8 cellular contexts compared by ENCODE assay signal in genomic region chr14:103576371-103577024, GRCh38. TPM values are rescaled to one million over a fixed set of nuclear protein-coding genes. Genes with fewer than 3 reads are reported as not detected.
DNase-seq lines count a peak whose midpoint lies in the region; ATAC-seq, FAIRE-seq and TF ChIP-seq lines count a peak whose summit lies in the region.

No MANE protein-coding gene starts in this region.

- no peak overlapping the region for H2AFZ ChIP-seq in astrocyte (ENCODE audit: low read depth, low read length)

- no peak overlapping the region for H3K4me3 ChIP-seq in A673 (ENCODE audit: low read depth, low read length, poor library complexity, severe bottlenecking)
- H3K4me3 ChIP-seq in astrocyte (ENCODE audit: insufficient read depth, low read depth, low read length) = no peak overlapping the region
- H3K4me3 ChIP-seq in right cardiac atrium (ENCODE audit: low read length) = no peak overlapping the region

- POLR2A ChIA-PET in A673 (lab: Charles Lee; ENCODE audit: low non-redundant PET) = no interaction called here
- POLR2A ChIA-PET in CD4-positive, alpha-beta T cell (lab: Charles Lee) = no interaction called here

- H3K4me1 Mint-ChIP-seq in astrocyte (ENCODE audit: low read depth, unreplicated experiment) = peaks cover 10% of the 10 kb centered on the region
- H3K4me1 Mint-ChIP-seq in CD4-positive, alpha-beta T cell (ENCODE audit: low read depth) = no peaks in the 10 kb centered on the region

- DNase-seq in A673 (ENCODE audit: low spot score) (peak; percentile 93), LoVo (ENCODE audit: low spot score) (peak; percentile 89), astrocyte (ENCODE audit: low read depth) (peak; percentile 74), right cardiac atrium (peak; percentile 95 to 96 (median 96)), renal cortical epithelial cell (ENCODE audit: low read depth) (peak; percentile 95), GDM1 (lab: John Stamatoyannopoulos, UW) (no peak)
- no peak for DNase-seq in CD4-positive, alpha-beta T cell

- intact Hi-C loops in A673 (cut with micrococcal nuclease; ENCODE audit: unreplicated experiment) = loop anchor here (10.0 kb wide), 1 partner anchor 408 kb away; no protein-coding TSS in a partner anchor
- intact Hi-C loops in right cardiac atrium (cut with DNase I) = loop anchor here in 1 of 4 donors (10.0 kb wide), 1 partner anchor 118 kb away; no protein-coding TSS in a partner anchor
- intact Hi-C loops in CD4-positive, alpha-beta T cell (cut with DNase I, micrococcal nuclease) = loop anchor here in 1 of 2 experiments (10.0 kb wide), 1 partner anchor 198 kb away; no protein-coding TSS in a partner anchor

- no peaks in the 10 kb centered on the region for H3K27me3 Mint-ChIP-seq in astrocyte (ENCODE audit: low read depth, unreplicated experiment)
- no peaks in the 10 kb centered on the region for H3K27me3 Mint-ChIP-seq in CD4-positive, alpha-beta T cell

- no TSS peak for BruUV-seq in A673 (replicated peaks; lab: Mats Ljungman, UMichigan)

- H3K27ac Mint-ChIP-seq in astrocyte (ENCODE audit: unreplicated experiment) = no peak overlapping the region
- H3K27ac Mint-ChIP-seq in CD4-positive, alpha-beta T cell = no peak overlapping the region

- H3K36me3 ChIP-seq in A673 (ENCODE audit: insufficient read depth, low read length, poor library complexity, severe bottlenecking) = peaks cover 15% of the 10 kb centered on the region
- H3K36me3 ChIP-seq in astrocyte (ENCODE audit: insufficient read depth, low read length) = peaks cover 23% of the 10 kb centered on the region

- peak; percentile 97 for ATAC-seq in right cardiac atrium
- no peak for ATAC-seq in CD4-positive, alpha-beta T cell (ENCODE audit: poor library complexity)
- no peak for ATAC-seq in HG03565 (IDR thresholded peaks at IDR 0.05; ENCODE audit: unreplicated experiment)

- peaks cover 5% of the 10 kb centered on the region for H3K36me3 Mint-ChIP-seq in astrocyte (ENCODE audit: low read depth, unreplicated experiment)
- peaks cover 66% of the 10 kb centered on the region for H3K36me3 Mint-ChIP-seq in CD4-positive, alpha-beta T cell (ENCODE audit: low read depth)

- H3K4me2 ChIP-seq in astrocyte (ENCODE audit: low read length) = peak overlapping the region; percentile 23

- CTCF ChIA-PET in A673 (lab: Charles Lee) = no interaction called here
- CTCF ChIA-PET in CD4-positive, alpha-beta T cell (lab: Charles Lee) = no interaction called here

- H3K9me3 ChIP-seq in A673 (ENCODE audit: low read depth, low read length, poor library complexity, severe bottlenecking) (no peaks in the 10 kb centered on the region), astrocyte (ENCODE audit: insufficient read depth, low read depth, low read length) (no peaks in the 10 kb centered on the region), right cardiac atrium (ENCODE audit: control insufficient read depth, low read length) (no peaks in the 10 kb centered on the region)
- no peaks in the 10 kb centered on the region for H3K9me3 ChIP-seq in CD4-positive, alpha-beta T cell (ENCODE audit: control insufficient read depth, low read length)

- H3K79me2 ChIP-seq in astrocyte (ENCODE audit: insufficient read depth, low read length) = peaks cover 22% of the 10 kb centered on the region

- H4K20me1 ChIP-seq in astrocyte (ENCODE audit: insufficient read depth, low read length) = peaks cover 47% of the 10 kb centered on the region

- peak overlapping the region; percentile 12 for H3K9ac ChIP-seq in astrocyte (ENCODE audit: low read length)

- H3K27me3 ChIP-seq in A673 (replicated peaks; ENCODE audit: insufficient read depth, low read depth, low read length, poor library complexity) (no peaks in the 10 kb centered on the region), astrocyte (ENCODE audit: insufficient read depth, low read length) (no peaks in the 10 kb centered on the region), right cardiac atrium (ENCODE audit: control insufficient read depth, insufficient read depth) (no peaks in the 10 kb centered on the region)
- H3K27me3 ChIP-seq in CD4-positive, alpha-beta T cell (ENCODE audit: control insufficient read depth, insufficient read depth, low read length) = no peaks in the 10 kb centered on the region

- H3K4me1 ChIP-seq in A673 (ENCODE audit: insufficient read depth, low read length, poor library complexity, severe bottlenecking) = peaks cover 14% of the 10 kb centered on the region
- H3K4me1 ChIP-seq in astrocyte (ENCODE audit: insufficient read depth, low read length) = peaks cover 13% of the 10 kb centered on the region
- no peaks in the 10 kb centered on the region for H3K4me1 ChIP-seq in right cardiac atrium (ENCODE audit: control insufficient read depth, insufficient read depth, low read length)

- 25% methylated on average over 9 of the region's 9 CpGs for WGBS in right cardiac atrium

- no peaks in the 10 kb centered on the region for H3K9me3 Mint-ChIP-seq in astrocyte (ENCODE audit: unreplicated experiment)
- H3K9me3 Mint-ChIP-seq in CD4-positive, alpha-beta T cell = no peaks in the 10 kb centered on the region

- no peak for FAIRE-seq in astrocyte (lab: Jason Lieb, UNC)

- H3K27ac ChIP-seq in A673 (ENCODE audit: low read depth, low read length, poor library complexity, severe bottlenecking) (no peak overlapping the region), astrocyte (ENCODE audit: low read depth, low read length) (no peak overlapping the region), right cardiac atrium (ENCODE audit: low read length) (peak overlapping the region; percentile 39)
- no peak overlapping the region for H3K27ac ChIP-seq in CD4-positive, alpha-beta T cell (ENCODE audit: low read depth, low read length)

- H3K4me3 Mint-ChIP-seq in astrocyte (ENCODE audit: unreplicated experiment) = peak overlapping the region; percentile 31
- H3K4me3 Mint-ChIP-seq in CD4-positive, alpha-beta T cell = no peak overlapping the region

- no peak for TF ChIP-seq CTCF in A673 (conservative IDR thresholded peaks at IDR 0.05; ENCODE audit: low read depth, low read length)
- no peak for TF ChIP-seq CTCF in astrocyte (IDR thresholded peaks at IDR 0.05; ENCODE audit: insufficient read depth, low read depth, low read length)
- TF ChIP-seq CTCF in CD4-positive, alpha-beta T cell (IDR thresholded peaks at IDR 0.05) = no peak

RNA-seq across cellular contexts. Expression of gene COA8, which starts 13.7 kb away (rescaled TPM):
- 48.6 and 51.0 TPM in 2 replicates for total RNA-seq in A673 (2021)
- total RNA-seq in astrocyte = 56.2 TPM in 2 replicates
- total RNA-seq in right cardiac atrium = 10 to 100 TPM; 33.8 to 43.5 (median 41.7) TPM
- polyA plus RNA-seq in right cardiac atrium = 60.8 TPM
- 31.1 and 32.5 TPM in 2 replicates for total RNA-seq in renal cortical epithelial cell
- total RNA-seq in CD4-positive, alpha-beta T cell = 10 to 100 TPM in 1 of 2 experiments, 1 to 10 TPM in 1; 9.1 to 10.7 TPM

RNA-seq across cellular contexts. Expression of gene BAG5, which starts 14.0 kb away (rescaled TPM):
- 35.4 and 39.8 TPM in 2 replicates for total RNA-seq in A673 (2021)
- total RNA-seq in astrocyte = 32.3 and 35.2 TPM in 2 replicates
- total RNA-seq in right cardiac atrium = 10 to 100 TPM; 18.9 to 23.6 (median 19.5) TPM
- polyA plus RNA-seq in right cardiac atrium = 7.7 TPM
- total RNA-seq in renal cortical epithelial cell = 78.4 and 79.2 TPM in 2 replicates
- 10 to 100 TPM; 39.4 to 40.3 TPM for total RNA-seq in CD4-positive, alpha-beta T cell

RNA-seq across cellular contexts. Expression of gene TRMT61A, which starts 47.5 kb away (rescaled TPM):
- total RNA-seq in A673 (2021) (19.3 and 23.6 TPM in 2 replicates), astrocyte (11.9 and 12.4 TPM in 2 replicates), right cardiac atrium (1 to 10 TPM; 4.8 to 6.9 (median 6.5) TPM), renal cortical epithelial cell (6.9 and 13.8 TPM in 2 replicates)
- polyA plus RNA-seq in right cardiac atrium = 6.2 TPM
- 1 to 10 TPM; 9.2 to 9.8 TPM for total RNA-seq in CD4-positive, alpha-beta T cell

RNA-seq across cellular contexts. Expression of gene KLC1, which starts 52.5 kb away (rescaled TPM):
- total RNA-seq in A673 (2021) (163 and 171 TPM in 2 replicates), astrocyte (226 and 238 TPM in 2 replicates), right cardiac atrium (100 to 1,000 TPM; 110 to 137 (median 129) TPM), renal cortical epithelial cell (137 and 244 TPM in 2 replicates)
- 112 TPM for polyA plus RNA-seq in right cardiac atrium
- 100 to 1,000 TPM; 111 to 119 TPM for total RNA-seq in CD4-positive, alpha-beta T cell

RNA-seq across cellular contexts. Expression of gene CKB, which starts 53.9 kb away (rescaled TPM):
- 118 and 183 TPM in 2 replicates for total RNA-seq in A673 (2021)
- total RNA-seq in astrocyte = 174 and 178 TPM in 2 replicates
- 100 to 1,000 TPM; 478 to 697 (median 542) TPM for total RNA-seq in right cardiac atrium
- polyA plus RNA-seq in right cardiac atrium = 843 TPM
- total RNA-seq in renal cortical epithelial cell = 125 and 340 TPM in 2 replicates
- 1 to 10 TPM; 5.8 to 6.6 TPM for total RNA-seq in CD4-positive, alpha-beta T cell

Comparison
In these comparisons a context has a peak if more than half of its experiments do, and no peak if none do; other contexts are left out.
1. DNase-seq: peak in A673 (single experiment), LoVo (single experiment), astrocyte (single experiment), right cardiac atrium (3 of 3) and renal cortical epithelial cell (single experiment); none in GDM1 (single experiment) and CD4-positive, alpha-beta T cell (0 of 10).
2. ATAC-seq: peak in right cardiac atrium (2 of 2); none in CD4-positive, alpha-beta T cell (single experiment) and HG03565 (single experiment).